Comparison of ENCODE assay signal across 28 cellular contexts in the genomic region with DNA sequence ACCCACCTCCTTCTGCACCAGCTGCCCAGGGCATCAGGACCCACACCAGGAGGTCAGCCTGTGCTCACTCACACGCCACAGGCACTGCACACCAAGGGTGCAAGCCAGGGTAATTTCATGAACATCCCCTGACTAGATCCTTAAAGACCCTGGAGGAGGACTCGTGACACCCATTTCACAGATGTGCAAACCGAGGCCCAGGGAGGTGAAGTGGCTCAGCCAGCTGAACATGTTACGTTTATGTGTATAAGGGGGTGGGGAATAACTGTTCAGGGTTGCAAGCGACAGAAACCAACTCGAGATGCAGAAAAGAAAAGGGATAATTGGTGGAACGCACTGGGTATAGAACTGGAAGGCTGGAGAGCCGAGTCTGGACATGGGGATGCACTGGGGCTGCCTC.
"Had no signal": no experiment of that assay in that cellular context is flagged by ENCODE, and none has a peak within 500 bp of the region (broad histone marks: within the 10 kb centered on the region; RNA-seq: fewer than 3 reads in every experiment).

No MANE protein-coding gene starts in this region.

- H3K4me1 ChIP-seq: adrenal gland, body of pancreas, esophagus squamous epithelium had no signal

- DNase-seq: activated CD4-positive, alpha-beta memory T cell treated with anti-CD3 and anti-CD28 coated beads for 36 hours; activated CD4-positive, alpha-beta T cell treated with anti-CD3 and anti-CD28 coated beads for 36 hours; activated CD4-positive, alpha-beta T cell treated with anti-CD3 and anti-CD28 coated beads, Interleukin-2, amount 10 ng/mL, durations not matched to agents 24 days and 14 days; activated CD4-positive, CD25-positive, alpha-beta regulatory T cell; activated CD4-positive, CD25-positive, alpha-beta regulatory T cell treated with anti-CD3 and anti-CD28 coated beads, Interleukin-2, amount 50 U/mL, for 72 hours; activated CD8-positive, alpha-beta memory T cell treated with anti-CD3 and anti-CD28 coated beads, Interleukin-2, amount 10 ng/mL, durations not matched to agents 7 days and 5 days; activated CD8-positive, alpha-beta memory T cell treated with anti-CD3 and anti-CD28 coated beads, Interleukin-2, amount 50 U/mL, for 4 hours; activated CD8-positive, alpha-beta T cell treated with anti-CD3 and anti-CD28 coated beads, Interleukin-2, amount 10 ng/mL, durations not matched to agents 7 days and 5 days; activated effector memory CD4-positive, alpha-beta T cell treated with anti-CD3 and anti-CD28 coated beads, Interleukin-2, amount 50 U/mL, for 16 hours; activated naive CD4-positive, alpha-beta T cell treated with anti-CD3 and anti-CD28 coated beads for 36 hours; activated naive CD8-positive, alpha-beta T cell treated with anti-CD3 and anti-CD28 coated beads for 36 hours; activated naive CD8-positive, alpha-beta T cell treated with anti-CD3 and anti-CD28 coated beads, Interleukin-2, amount 50 U/mL, for 24 hours; activated T-cell treated with anti-CD3 and anti-CD28 coated beads, Interleukin-2, amount 50 U/mL, for 1 hour; activated T-cell treated with anti-CD3 and anti-CD28 coated beads, Interleukin-2, amount 50 U/mL, for 48 hours; adrenal gland; amygdala; body of pancreas; caudate nucleus; cortex of kidney; effector CD8-positive, alpha-beta T cell; esophagus squamous epithelium; foreskin melanocyte; T-helper 2 cell had no signal

- ATAC-seq: activated CD4-positive, alpha-beta T cell treated with anti-CD3 and anti-CD28 coated beads for 36 hours; activated CD8-positive, alpha-beta memory T cell treated with anti-CD3 and anti-CD28 coated beads, Interleukin-2, amount 10 ng/mL, durations not matched to agents 7 days and 5 days; activated CD8-positive, alpha-beta T cell treated with anti-CD3 and anti-CD28 coated beads, Interleukin-2, amount 10 ng/mL, durations not matched to agents 7 days and 5 days; activated naive CD8-positive, alpha-beta T cell treated with anti-CD3 and anti-CD28 coated beads, Interleukin-2, amount 50 U/mL, for 24 hours; body of pancreas; gastroesophageal sphincter had no signal

- H3K4me3 ChIP-seq: adrenal gland, body of pancreas, esophagus squamous epithelium, gastroesophageal sphincter had no signal

- H3K27ac ChIP-seq: adrenal gland, body of pancreas, epithelial cell of prostate, esophagus squamous epithelium, gastroesophageal sphincter had no signal

- H3K9me3 ChIP-seq: adrenal gland, body of pancreas had no signal

- H3K27me3 ChIP-seq: body of pancreas, gastroesophageal sphincter had no signal

- H3K36me3 ChIP-seq: adrenal gland, esophagus squamous epithelium, gastroesophageal sphincter had no signal

- FAIRE-seq: colon, endometrium, endothelial cell of umbilical vein had no signal
